Comparison of ENCODE assay signal across 27 cellular contexts in the genomic region with DNA sequence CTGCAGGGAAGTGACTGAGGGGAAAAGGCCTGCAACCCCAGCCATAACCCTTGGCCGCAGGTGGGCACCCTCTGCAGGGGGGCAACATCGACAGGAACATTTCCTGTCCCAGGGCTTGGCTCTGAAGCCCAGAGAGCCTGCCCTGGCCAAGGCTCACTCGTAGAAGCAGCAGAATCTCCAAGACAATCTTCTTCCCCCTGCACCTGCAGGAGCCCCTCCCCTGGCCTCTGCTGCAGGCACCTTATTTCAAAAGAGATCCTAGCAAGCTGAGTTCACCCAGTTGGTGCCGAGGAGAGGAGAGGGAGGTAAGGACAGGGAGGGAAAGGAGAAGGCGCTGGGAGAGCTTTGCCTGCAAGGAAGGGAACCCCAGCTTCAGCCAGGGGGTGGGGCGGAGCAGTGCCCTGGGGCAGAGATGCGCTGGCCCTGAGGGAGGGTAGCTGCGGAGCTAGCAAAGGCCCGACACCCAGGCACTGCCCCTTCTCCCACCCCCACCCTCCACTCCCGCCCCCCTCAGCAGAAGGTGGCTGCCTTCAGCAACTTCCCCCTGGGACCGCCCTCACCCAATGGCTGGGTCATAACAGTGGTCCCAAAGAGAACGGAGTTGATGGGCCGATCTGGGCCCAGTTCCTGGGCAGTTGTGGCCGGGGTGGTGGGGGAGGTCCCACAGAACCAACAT.
"Had no signal": no experiment of that assay in that cellular context is flagged by ENCODE, and none has a peak within 500 bp of the region (broad histone marks: within the 10 kb centered on the region; RNA-seq: fewer than 3 reads in every experiment).

No MANE protein-coding gene starts in this region.

- DNase-seq: activated CD4-positive, alpha-beta memory T cell treated with anti-CD3 and anti-CD28 coated beads, Interleukin-2, amount 10 ng/mL, durations not matched to agents 7 days and 5 days; activated CD4-positive, alpha-beta T cell treated with anti-CD3 and anti-CD28 coated beads for 36 hours; activated CD4-positive, alpha-beta T cell treated with anti-CD3 and anti-CD28 coated beads, Interleukin-2, amount 50 U/mL, for 1 hour; activated gamma-delta T cell; activated naive CD4-positive, alpha-beta T cell treated with anti-CD3 and anti-CD28 coated beads for 36 hours; activated T-cell treated with anti-CD3 and anti-CD28 coated beads for 4 hours; activated T-cell treated with anti-CD3 and anti-CD28 coated beads, Interleukin-2, amount 50 U/mL, for 48 hours; amygdala; KBM-7; NCI-H1092; NCI-H1417; NCI-H1930; NCI-H2171 treated with DMSO at 0.1 percent for 48 hours; NCI-H345; NCI-H510A; NCI-H526 treated with DMSO at 0.1 percent for 48 hours; NCI-H82; OCI-M1; RPMI8226; T-helper 1 cell had no signal

- H3K4me3 Mint-ChIP-seq: activated CD4-positive, alpha-beta memory T cell treated with anti-CD3 and anti-CD28 coated beads, Interleukin-2, amount 10 ng/mL, durations not matched to agents 7 days and 5 days; activated CD4-positive, alpha-beta T cell treated with anti-CD3 and anti-CD28 coated beads for 36 hours; activated naive CD4-positive, alpha-beta T cell treated with anti-CD3 and anti-CD28 coated beads for 36 hours; activated naive CD8-positive, alpha-beta T cell; activated T-helper 17 cell treated with anti-CD3 and anti-CD28 coated beads, Interleukin-2, amount 50 U/mL, for 72 hours; brain had no signal

- H3K27ac Mint-ChIP-seq: activated CD4-positive, alpha-beta memory T cell treated with anti-CD3 and anti-CD28 coated beads, Interleukin-2, amount 10 ng/mL, durations not matched to agents 7 days and 5 days; activated CD4-positive, alpha-beta T cell treated with anti-CD3 and anti-CD28 coated beads for 36 hours; activated naive CD4-positive, alpha-beta T cell treated with anti-CD3 and anti-CD28 coated beads for 36 hours; activated naive CD8-positive, alpha-beta T cell; activated T-helper 17 cell treated with anti-CD3 and anti-CD28 coated beads, Interleukin-2, amount 50 U/mL, for 72 hours had no signal

- H3K36me3 Mint-ChIP-seq: activated naive CD8-positive, alpha-beta T cell; brain had no signal

- H3K4me1 Mint-ChIP-seq: activated CD4-positive, alpha-beta memory T cell treated with anti-CD3 and anti-CD28 coated beads, Interleukin-2, amount 10 ng/mL, durations not matched to agents 7 days and 5 days had no signal

- ATAC-seq: activated CD4-positive, alpha-beta T cell treated with anti-CD3 and anti-CD28 coated beads for 36 hours; activated T-helper 17 cell treated with anti-CD3 and anti-CD28 coated beads, Interleukin-2, amount 50 U/mL, for 72 hours; Panc1; Right ventricle myocardium inferior had no signal

- H3K27ac ChIP-seq: SK-N-MC, VCaP had no signal

- H3K27me3 Mint-ChIP-seq: activated CD4-positive, alpha-beta T cell treated with anti-CD3 and anti-CD28 coated beads for 36 hours; activated naive CD8-positive, alpha-beta T cell; activated T-helper 17 cell treated with anti-CD3 and anti-CD28 coated beads, Interleukin-2, amount 50 U/mL, for 72 hours had no signal

- H3K4me3 ChIP-seq: SK-N-MC had no signal

- H3K9me3 Mint-ChIP-seq: activated CD4-positive, alpha-beta memory T cell treated with anti-CD3 and anti-CD28 coated beads, Interleukin-2, amount 10 ng/mL, durations not matched to agents 7 days and 5 days; activated naive CD4-positive, alpha-beta T cell treated with anti-CD3 and anti-CD28 coated beads for 36 hours; activated T-helper 17 cell treated with anti-CD3 and anti-CD28 coated beads, Interleukin-2, amount 50 U/mL, for 72 hours had no signal
